Comparison of ENCODE assay signal across 8 cellular contexts in genomic region chr4:162163892-162164759, GRCh38. TPM values are rescaled to one million over a fixed set of nuclear protein-coding genes. Genes with fewer than 3 reads are reported as not detected.
DNase-seq lines count a peak whose midpoint lies in the region; ATAC-seq and TF ChIP-seq lines count a peak whose summit lies in the region.

Gene FSTL5, minus strand, starts transcription at chr4:162164000. Its CDS starts 52,604 bp downstream, at chr4:162111396.

- H3K27me3 ChIP-seq in breast epithelium (peaks cover 0 to 14% of the 10 kb centered on the region in 2 donors), smooth muscle cell (ENCODE audit: low read depth) (no peaks in the 10 kb centered on the region)

- H3K9ac ChIP-seq in smooth muscle cell (ENCODE audit: low read depth): no peak within 1 kb of the TSS

- TF ChIP-seq POLR2A in breast epithelium (IDR thresholded peaks at IDR 0.05): no peak

- H3K79me2 ChIP-seq in smooth muscle cell (ENCODE audit: low read depth): no peaks in the 10 kb centered on the region

- no peak within 1 kb of the TSS for H3K27ac ChIP-seq in breast epithelium
- H3K27ac ChIP-seq in smooth muscle cell (ENCODE audit: low read depth): no peak within 1 kb of the TSS

- no peaks in the 10 kb centered on the region for H3K36me3 ChIP-seq in breast epithelium
- H3K36me3 ChIP-seq in smooth muscle cell (ENCODE audit: low read depth): no peaks in the 10 kb centered on the region

- ATAC-seq in GM19438 (IDR thresholded peaks at IDR 0.05; ENCODE audit: low read depth, unreplicated experiment): peak; percentile 76
- ATAC-seq in HG03457 (IDR thresholded peaks at IDR 0.05; ENCODE audit: unreplicated experiment): peak; percentile 84

- peak within 1 kb of the TSS; percentile 64 for H2AFZ ChIP-seq in smooth muscle cell (ENCODE audit: low read depth)

- H3K4me2 ChIP-seq in smooth muscle cell: peak within 1 kb of the TSS; percentile 85

- TF ChIP-seq CTCF in breast epithelium (IDR thresholded peaks at IDR 0.05) (no peak), smooth muscle cell (IDR thresholded peaks at IDR 0.05; ENCODE audit: borderline replicate concordance, insufficient read depth, poor library complexity, severe bottlenecking) (no peak)

- 3% methylated on average over 39 of the region's 39 CpGs for WGBS in smooth muscle cell (ENCODE audit: low lambda C conversion rate)

- in situ Hi-C loops in SK-MEL-5 (cut with HindIII; ENCODE audit: low pct_unique_long_range_greater_than_20kb, low sequenced_read_pairs): no loop called here

- H3K4me1 ChIP-seq in breast epithelium: no peaks in the 10 kb centered on the region
- H3K4me1 ChIP-seq in smooth muscle cell (ENCODE audit: low read depth): peaks cover 5% of the 10 kb centered on the region

- H3K9me3 ChIP-seq in breast epithelium: no peaks in the 10 kb centered on the region
- no peaks in the 10 kb centered on the region for H3K9me3 ChIP-seq in smooth muscle cell (replicated peaks; ENCODE audit: low read depth)

- DNase-seq in COR-L47 (lab: John Stamatoyannopoulos, UW): peak; percentile 36
- peak; percentile 98 for DNase-seq in SK-MEL-5 (ENCODE audit: low read depth, low spot score)
- DNase-seq in breast epithelium (ENCODE audit: low spot score in 2 of 2): peak in 1 of 2 donors; percentile 22
- peak; percentile 82 for DNase-seq in iris pigment epithelial cell (ENCODE audit: low read depth)
- peak; percentile 29 for DNase-seq in smooth muscle cell (lab: John Stamatoyannopoulos, UW; ENCODE audit: unreplicated experiment)
- DNase-seq in effector CD4-positive, alpha-beta T cell: no peak

- no peaks in the 10 kb centered on the region for H4K20me1 ChIP-seq in smooth muscle cell (ENCODE audit: low read depth)

- no peaks in the 10 kb centered on the region for H3F3A ChIP-seq in smooth muscle cell (ENCODE audit: low read depth)

- intact Hi-C loops in breast epithelium (cut with DNase I; ENCODE audit: low total_unique reads): no loop called here

- H3K4me3 ChIP-seq in breast epithelium (peak within 1 kb of the TSS; percentile 35 to 57 (median 43)), smooth muscle cell (peak within 1 kb of the TSS; percentile 52)

RNA-seq across cellular contexts. Expression of gene FSTL5, which starts in this region (rescaled TPM):
- 75.0 and 75.9 TPM in 2 replicates for total RNA-seq in SK-MEL-5 (2014; rRNA removed; shearing (Covaris generic))
- polyA plus RNA-seq in SK-MEL-5 (2015; cell fraction: cytosol; rRNA removed): 29.6 and 35.8 TPM in 2 replicates
- 9.3 and 11.9 TPM in 2 replicates for polyA plus RNA-seq in SK-MEL-5 (2015; cell fraction: nucleus; rRNA removed)
- not detected for total RNA-seq in breast epithelium
- total RNA-seq in smooth muscle cell: 0.04 TPM in 1 of 2 replicates, not detected in the other
- not detected in 2 replicates for polyA plus RNA-seq in smooth muscle cell

Comparison
In these comparisons a context has a peak if more than half of its experiments do, and no peak if none do; other contexts are left out.
1. RNA of gene FSTL5 (total RNA-seq): 75.0 to 75.9 TPM in SK-MEL-5; 0.04 TPM in smooth muscle cell and not detected in breast epithelium; every median in the first group is over 10 times any median in the second.
2. Peak in DNase-seq, H3K4me3 ChIP-seq and H3K4me2 ChIP-seq in smooth muscle cell; RNA of the gene not detected or under 1 TPM.